Comparison of ENCODE assay signal across 10 cellular contexts in genomic region chr15:77482570-77482969, GRCh38.
A peak's percentile ranks its signal among the peaks of the same experiment; 100 is the strongest.
DNase-seq lines count a peak whose midpoint lies in the region; ATAC-seq lines count a peak whose summit lies in the region.
"Had no signal": no experiment of that assay in that cellular context is flagged by ENCODE, and none has a peak within 500 bp of the region (broad histone marks: within the 10 kb centered on the region; RNA-seq: fewer than 3 reads in every experiment).

No MANE protein-coding gene starts in this region.

- no peaks in the 10 kb centered on the region for H3K27me3 Mint-ChIP-seq in naive thymus-derived CD8-positive, alpha-beta T cell
- H3K27me3 Mint-ChIP-seq: stimulated activated naive CD8-positive, alpha-beta T cell treated with anti-CD3 and anti-CD28 coated beads, Interleukin-15, amount 100 ng/mL, for 72 hours had no signal

- H3K9me3 ChIP-seq in aorta (ENCODE audit: control insufficient read depth, low read length), result no peaks in the 10 kb centered on the region

- 61 to 62% methylated on average over 2 of the region's 2 CpGs for WGBS in aorta, 2 donors

- H3K9me3 Mint-ChIP-seq in naive thymus-derived CD8-positive, alpha-beta T cell, result no peaks in the 10 kb centered on the region
- H3K9me3 Mint-ChIP-seq: stimulated activated naive CD8-positive, alpha-beta T cell treated with anti-CD3 and anti-CD28 coated beads, Interleukin-15, amount 100 ng/mL, for 72 hours had no signal

- H3K4me1 Mint-ChIP-seq in naive thymus-derived CD8-positive, alpha-beta T cell, result peaks cover 4 to 11% (median 9%) of the 10 kb centered on the region in 4 donors

- H3K36me3 ChIP-seq in aorta (ENCODE audit: control insufficient read depth in 1 of 2, insufficient read depth in 2 of 2, low read length in 1 of 2), result peaks cover 6 to 8% of the 10 kb centered on the region in 2 donors

- H3K4me3 ChIP-seq in aorta (ENCODE audit: low read length in 2 of 2), result no peak overlapping the region

- H3K4me1 ChIP-seq in aorta (ENCODE audit: control insufficient read depth in 1 of 2, insufficient read depth in 2 of 2, low read length in 2 of 2), result peaks cover 0 to 3% of the 10 kb centered on the region in 2 donors

- no peak overlapping the region for H3K27ac ChIP-seq in aorta (ENCODE audit: low read depth in 1 of 2, low read length in 2 of 2)

- POLR2A ChIA-PET in naive thymus-derived CD8-positive, alpha-beta T cell (lab: Charles Lee), result no interaction called here

- H3K27me3 ChIP-seq in aorta (ENCODE audit: control insufficient read depth in 1 of 2, insufficient read depth in 2 of 2, low read length in 1 of 2), result no peaks in the 10 kb centered on the region

- peaks cover 0 to 75% (median 28%) of the 10 kb centered on the region in 3 donors for H3K36me3 Mint-ChIP-seq in naive thymus-derived CD8-positive, alpha-beta T cell

- intact Hi-C loops in aorta (cut with DNase I), result no loop called here

- no peak for ATAC-seq in naive thymus-derived CD8-positive, alpha-beta T cell
- ATAC-seq in HG03025 (IDR thresholded peaks at IDR 0.05; ENCODE audit: low FRiP score, unreplicated experiment), result no peak
- ATAC-seq in aorta (ENCODE audit: low FRiP score), result no peak
- no peak for ATAC-seq in HG03045 (IDR thresholded peaks at IDR 0.05; ENCODE audit: unreplicated experiment)
- no peak for ATAC-seq in GM21515 (IDR thresholded peaks at IDR 0.05; ENCODE audit: unreplicated experiment)
- ATAC-seq: stimulated activated naive CD8-positive, alpha-beta T cell treated with anti-CD3 and anti-CD28 coated beads, Interleukin-15, amount 100 ng/mL, for 72 hours had no signal

- peak overlapping the region in 6 of 10 donors; percentile 1 to 63 (median 41) for H3K27ac Mint-ChIP-seq in naive thymus-derived CD8-positive, alpha-beta T cell

- no peak overlapping the region for H3K4me3 Mint-ChIP-seq in naive thymus-derived CD8-positive, alpha-beta T cell
- H3K4me3 Mint-ChIP-seq: stimulated activated naive CD8-positive, alpha-beta T cell treated with anti-CD3 and anti-CD28 coated beads, Interleukin-15, amount 100 ng/mL, for 72 hours had no signal

- DNase-seq in DMS79 treated with DMSO at 0.1 percent for 48 hours (lab: John Stamatoyannopoulos, UW) (peak; percentile 32), NCI-H1105 (lab: John Stamatoyannopoulos, UW) (peak; percentile 19), dermis blood vessel endothelial cell (peak; percentile 86), aorta (no peak)
- no peak for DNase-seq in naive thymus-derived CD8-positive, alpha-beta T cell
- DNase-seq: NCI-H2171; stimulated activated naive CD8-positive, alpha-beta T cell treated with anti-CD3 and anti-CD28 coated beads, Interleukin-15, amount 100 ng/mL, for 72 hours had no signal

Comparison
In these comparisons a context has a peak if more than half of its experiments do, and no peak if none do; other contexts are left out.
1. DNase-seq: peak in DMS79 treated with DMSO at 0.1 percent for 48 hours (single experiment), NCI-H1105 (single experiment) and dermis blood vessel endothelial cell (single experiment); none in naive thymus-derived CD8-positive, alpha-beta T cell (0 of 10) and aorta (0 of 2).